ENCODE assay signal across 37 cellular contexts in genomic region chr18:44754567-44754966, GRCh38.
"Had no signal": no experiment of that assay in that cellular context is flagged by ENCODE, and none has a peak within 500 bp of the region (broad histone marks: within the 10 kb centered on the region; RNA-seq: fewer than 3 reads in every experiment).

No MANE protein-coding gene starts in this region.

- DNase-seq: activated B cell treated with CpG ODN at 0.5 μM for 24 hours; activated CD4-positive, alpha-beta memory T cell treated with anti-CD3 and anti-CD28 coated beads for 36 hours; activated CD4-positive, alpha-beta T cell treated with anti-CD3 and anti-CD28 coated beads for 4 hours; activated CD4-positive, alpha-beta T cell treated with anti-CD3 and anti-CD28 coated beads, Interleukin-2, amount 10 ng/mL, durations not matched to agents 24 days and 14 days; activated CD4-positive, alpha-beta T cell treated with anti-CD3 and anti-CD28 coated beads, Interleukin-2, amount 50 U/mL, for 1 hour; activated CD4-positive, alpha-beta T cell treated with anti-CD3 and anti-CD28 coated beads, Interleukin-2, amount 50 U/mL, for 4 hours; activated CD4-positive, CD25-positive, alpha-beta regulatory T cell treated with anti-CD3 and anti-CD28 coated beads, Interleukin-2, amount 50 U/mL, for 72 hours; activated CD8-positive, alpha-beta memory T cell treated with anti-CD3 and anti-CD28 coated beads, Interleukin-2, amount 50 U/mL, for 4 hours; activated CD8-positive, alpha-beta T cell treated with anti-CD3 and anti-CD28 coated beads for 36 hours; activated effector memory CD4-positive, alpha-beta T cell treated with anti-CD3 and anti-CD28 coated beads, Interleukin-2, amount 50 U/mL, for 16 hours; activated naive CD4-positive, alpha-beta T cell treated with anti-CD3 and anti-CD28 coated beads, Interleukin-2, amount 10 ng/mL, durations not matched to agents 7 days and 5 days; activated naive CD4-positive, alpha-beta T cell treated with Interleukin-2 at 50 U/mL for 16 hours; activated naive CD8-positive, alpha-beta T cell treated with anti-CD3 and anti-CD28 coated beads, Interleukin-2, amount 10 ng/mL, durations not matched to agents 7 days and 5 days; activated naive CD8-positive, alpha-beta T cell treated with anti-CD3 and anti-CD28 coated beads, Interleukin-2, amount 50 U/mL, for 24 hours; activated T-cell treated with anti-CD3 and anti-CD28 coated beads for 4 hours; activated T-cell treated with anti-CD3 and anti-CD28 coated beads, Interleukin-2, amount 50 U/mL, for 1 hour; activated T-cell treated with anti-CD3 and anti-CD28 coated beads, Interleukin-2, amount 50 U/mL, for 4 hours; activated T-cell treated with anti-CD3 and anti-CD28 coated beads, Interleukin-2, amount 50 U/mL, for 72 hours; amygdala; anterior cingulate cortex; caudate nucleus; cerebellar nuclear complex; T-helper 2 cell; T-helper 9 cell had no signal

- H3K27ac ChIP-seq: ascending aorta, cardiac muscle cell, VCaP had no signal

- H3K4me3 ChIP-seq: ascending aorta, cardiac muscle cell had no signal

- H3K4me3 Mint-ChIP-seq: activated B cell treated with CpG ODN at 0.5 μM for 24 hours; activated CD4-positive, alpha-beta memory T cell treated with anti-CD3 and anti-CD28 coated beads for 36 hours; activated CD4-positive, alpha-beta T cell treated with anti-CD3 and anti-CD28 coated beads, Interleukin-2, amount 10 ng/mL, durations not matched to agents 24 days and 14 days; activated CD8-positive, alpha-beta T cell treated with anti-CD3 and anti-CD28 coated beads for 36 hours; activated naive CD4-positive, alpha-beta T cell treated with anti-CD3 and anti-CD28 coated beads, Interleukin-2, amount 10 ng/mL, durations not matched to agents 7 days and 5 days; activated naive CD4-positive, alpha-beta T cell treated with anti-CD3 and anti-CD28 coated beads, Interleukin-2, amount 50 U/mL, for 24 hours; activated naive CD8-positive, alpha-beta T cell; activated naive CD8-positive, alpha-beta T cell treated with anti-CD3 and anti-CD28 coated beads, Interleukin-2, amount 10 ng/mL, durations not matched to agents 7 days and 5 days; activated naive CD8-positive, alpha-beta T cell treated with anti-CD3 and anti-CD28 coated beads, Interleukin-2, amount 50 U/mL, for 24 hours; activated T-cell treated with anti-CD3 and anti-CD28 coated beads, Interleukin-2, amount 50 U/mL, for 4 hours; activated T-cell treated with anti-CD3 and anti-CD28 coated beads, Interleukin-2, amount 50 U/mL, for 72 hours; activated T-helper 1 cell treated with anti-CD3 and anti-CD28 coated beads, Interleukin-12 subunit alpha, Interleukin-12 subunit beta, Interleukin-2, Interleukin-4 antibody, amounts not matched to agents 30 ng/mL and 10 ng/mL and 1 ng/mL, durations not matched to agents 14 hours and 24 hours and 36 hours; activated T-helper 17 cell treated with anti-CD3 and anti-CD28 coated beads, Interleukin-2, amount 50 U/mL, for 72 hours; brain; central memory CD8-positive, alpha-beta T cell; T-helper 1 cell treated with Interleukin-12 subunit alpha and Interleukin-12 subunit beta and Interleukin-4 antibody, amounts not matched to agents 30 μg/mL and 1 μg/mL, for 36 hours; T-helper 2 cell treated with Interferon-gamma antibody and Interleukin-4, amounts not matched to agents 5 μg/mL and 100 μg/mL, for 36 hours had no signal

- H3K27me3 Mint-ChIP-seq: activated B cell treated with CpG ODN at 0.5 μM for 24 hours; activated naive CD4-positive, alpha-beta T cell treated with anti-CD3 and anti-CD28 coated beads, Interleukin-2, amount 50 U/mL, for 24 hours; activated T-helper 17 cell treated with anti-CD3 and anti-CD28 coated beads, Interleukin-2, amount 50 U/mL, for 72 hours; brain; central memory CD8-positive, alpha-beta T cell had no signal

- H3K27ac Mint-ChIP-seq: activated CD4-positive, alpha-beta memory T cell treated with anti-CD3 and anti-CD28 coated beads for 36 hours; activated CD4-positive, alpha-beta T cell treated with anti-CD3 and anti-CD28 coated beads, Interleukin-2, amount 10 ng/mL, durations not matched to agents 24 days and 14 days; activated CD8-positive, alpha-beta T cell treated with anti-CD3 and anti-CD28 coated beads for 36 hours; activated naive CD4-positive, alpha-beta T cell treated with anti-CD3 and anti-CD28 coated beads, Interleukin-2, amount 10 ng/mL, durations not matched to agents 7 days and 5 days; activated naive CD4-positive, alpha-beta T cell treated with anti-CD3 and anti-CD28 coated beads, Interleukin-2, amount 50 U/mL, for 24 hours; activated naive CD8-positive, alpha-beta T cell; activated naive CD8-positive, alpha-beta T cell treated with anti-CD3 and anti-CD28 coated beads, Interleukin-2, amount 10 ng/mL, durations not matched to agents 7 days and 5 days; activated naive CD8-positive, alpha-beta T cell treated with anti-CD3 and anti-CD28 coated beads, Interleukin-2, amount 50 U/mL, for 24 hours; activated T-helper 1 cell treated with anti-CD3 and anti-CD28 coated beads, Interleukin-12 subunit alpha, Interleukin-12 subunit beta, Interleukin-2, Interleukin-4 antibody, amounts not matched to agents 30 ng/mL and 10 ng/mL and 1 ng/mL, durations not matched to agents 14 hours and 24 hours and 36 hours; activated T-helper 17 cell treated with anti-CD3 and anti-CD28 coated beads, Interleukin-2, amount 50 U/mL, for 72 hours; T-helper 1 cell treated with Interleukin-12 subunit alpha and Interleukin-12 subunit beta and Interleukin-4 antibody, amounts not matched to agents 30 μg/mL and 1 μg/mL, for 36 hours; T-helper 2 cell treated with Interferon-gamma antibody and Interleukin-4, amounts not matched to agents 5 μg/mL and 100 μg/mL, for 36 hours had no signal

- FAIRE-seq: bronchial epithelial cell, TTC549 had no signal

- ATAC-seq: activated CD8-positive, alpha-beta T cell treated with anti-CD3 and anti-CD28 coated beads for 36 hours; activated naive CD8-positive, alpha-beta T cell treated with anti-CD3 and anti-CD28 coated beads, Interleukin-2, amount 50 U/mL, for 24 hours; activated T-cell treated with anti-CD3 and anti-CD28 coated beads, Interleukin-2, amount 50 U/mL, for 4 hours; activated T-cell treated with anti-CD3 and anti-CD28 coated beads, Interleukin-2, amount 50 U/mL, for 72 hours; activated T-helper 17 cell treated with anti-CD3 and anti-CD28 coated beads, Interleukin-2, amount 50 U/mL, for 72 hours had no signal

- H3K27me3 ChIP-seq: ascending aorta, cardiac muscle cell had no signal

- H3K36me3 Mint-ChIP-seq: activated CD4-positive, alpha-beta memory T cell treated with anti-CD3 and anti-CD28 coated beads for 36 hours; activated naive CD4-positive, alpha-beta T cell treated with anti-CD3 and anti-CD28 coated beads, Interleukin-2, amount 50 U/mL, for 24 hours; activated naive CD8-positive, alpha-beta T cell had no signal

- H3K4me1 ChIP-seq: ascending aorta had no signal

- H3K9me3 Mint-ChIP-seq: activated CD4-positive, alpha-beta memory T cell treated with anti-CD3 and anti-CD28 coated beads for 36 hours; activated CD8-positive, alpha-beta T cell treated with anti-CD3 and anti-CD28 coated beads for 36 hours; activated naive CD4-positive, alpha-beta T cell treated with anti-CD3 and anti-CD28 coated beads, Interleukin-2, amount 50 U/mL, for 24 hours; activated T-cell treated with anti-CD3 and anti-CD28 coated beads, Interleukin-2, amount 50 U/mL, for 4 hours; activated T-helper 17 cell treated with anti-CD3 and anti-CD28 coated beads, Interleukin-2, amount 50 U/mL, for 72 hours; central memory CD8-positive, alpha-beta T cell; T-helper 1 cell treated with Interleukin-12 subunit alpha and Interleukin-12 subunit beta and Interleukin-4 antibody, amounts not matched to agents 30 μg/mL and 1 μg/mL, for 36 hours; T-helper 2 cell treated with Interferon-gamma antibody and Interleukin-4, amounts not matched to agents 5 μg/mL and 100 μg/mL, for 36 hours had no signal

- H3K36me3 ChIP-seq: ascending aorta, cardiac muscle cell had no signal

- H3K9me3 ChIP-seq: ascending aorta had no signal
